ENCODE assay signal across 12 cellular contexts in genomic region chr7:23347007-23347681, GRCh38. TPM values are rescaled to one million over a fixed set of nuclear protein-coding genes. Genes with fewer than 3 reads are reported as not detected.
DNase-seq lines count a peak whose midpoint lies in the region; ATAC-seq, FAIRE-seq and TF ChIP-seq lines count a peak whose summit lies in the region.
"Had no signal": no experiment of that assay in that cellular context is flagged by ENCODE, and none has a peak within 500 bp of the region (broad histone marks: within the 10 kb centered on the region; RNA-seq: fewer than 3 reads in every experiment).

No MANE protein-coding gene starts in this region.

- H3K9me2 ChIP-seq in hepatocyte (replicated peaks; ENCODE audit: insufficient read depth) = no peaks in the 10 kb centered on the region

- DNase-seq in A549 (ENCODE audit: low read depth in 1 of 2, low spot score in 1 of 2) = no peak
- peak; percentile 77 for DNase-seq in H4 (ENCODE audit: low spot score)
- DNase-seq in activated CD8-positive, alpha-beta T cell treated with anti-CD3 and anti-CD28 coated beads, Interleukin-2, amount 10 ng/mL, durations not matched to agents 7 days and 5 days = no peak
- no peak for DNase-seq in hepatocyte (ENCODE audit: low spot score)
- DNase-seq in amygdala (lab: John Stamatoyannopoulos, UW) = no peak
- DNase-seq: activated CD4-positive, alpha-beta T cell treated with anti-CD3 and anti-CD28 coated beads, Interleukin-2, amount 50 U/mL, for 4 hours; COR-L47 had no signal

- peaks cover 29% of the 10 kb centered on the region for H3K4me1 Mint-ChIP-seq in activated CD8-positive, alpha-beta T cell treated with anti-CD3 and anti-CD28 coated beads, Interleukin-2, amount 10 ng/mL, durations not matched to agents 7 days and 5 days (ENCODE audit: low read depth)

- peak overlapping the region; percentile 71 for H3K27ac Mint-ChIP-seq in activated CD8-positive, alpha-beta T cell treated with anti-CD3 and anti-CD28 coated beads, Interleukin-2, amount 10 ng/mL, durations not matched to agents 7 days and 5 days

- H3K27me3 Mint-ChIP-seq in activated CD8-positive, alpha-beta T cell treated with anti-CD3 and anti-CD28 coated beads, Interleukin-2, amount 10 ng/mL, durations not matched to agents 7 days and 5 days (ENCODE audit: low read depth) = peaks cover 9% of the 10 kb centered on the region

- TF ChIP-seq CTCF in A549 (IDR thresholded peaks at IDR 0.05) (no peak), hepatocyte (IDR thresholded peaks at IDR 0.05; ENCODE audit: poor library complexity) (no peak)

- TF ChIP-seq POLR2A in A549 (IDR thresholded peaks at IDR 0.05; ENCODE audit: low read length) = no peak

- no peak for FAIRE-seq in A549 (lab: Jason Lieb, UNC)
- FAIRE-seq: H1, islet of Langerhans had no signal

- peaks cover 2% of the 10 kb centered on the region for H3K36me3 Mint-ChIP-seq in activated CD8-positive, alpha-beta T cell treated with anti-CD3 and anti-CD28 coated beads, Interleukin-2, amount 10 ng/mL, durations not matched to agents 7 days and 5 days (ENCODE audit: low read depth)

- peak overlapping the region; percentile 48 for H3K4me3 Mint-ChIP-seq in activated CD8-positive, alpha-beta T cell treated with anti-CD3 and anti-CD28 coated beads, Interleukin-2, amount 10 ng/mL, durations not matched to agents 7 days and 5 days

- CTCF ChIA-PET in A549 (lab: Yijun Ruan, JAX) = interaction anchor here (0.7 to 2.6 kb wide), 6 partner anchors 10 to 83 kb away, joined by 3 to 11 read pairs (median 6); no protein-coding TSS in a partner anchor
- CTCF ChIA-PET in activated CD8-positive, alpha-beta T cell treated with anti-CD3 and anti-CD28 coated beads, Interleukin-2, amount 10 ng/mL, durations not matched to agents 7 days and 5 days (lab: Charles Lee) = interaction anchor here (0.8 to 9.5 kb wide), 8 partner anchors 11 to 193 kb away, joined by 3 to 56 read pairs (median 4); no protein-coding TSS in a partner anchor

- no peaks in the 10 kb centered on the region for H3K36me3 ChIP-seq in hepatocyte (replicated peaks; ENCODE audit: insufficient read depth, low read depth)

- H3K27me3 ChIP-seq in hepatocyte = no peaks in the 10 kb centered on the region

- H3K4me1 ChIP-seq in A549 (peaks cover 40% of the 10 kb centered on the region), hepatocyte (ENCODE audit: insufficient read depth) (peaks cover 7% of the 10 kb centered on the region)

- TF ChIP-seq EP300 in A549 (IDR thresholded peaks at IDR 0.05) = no peak

- H3K4me2 ChIP-seq in A549 = peak overlapping the region; percentile 66
- H3K4me2 ChIP-seq in hepatocyte = no peak overlapping the region

- ATAC-seq in A549 = peak in 1 of 2 experiments; percentile 21; a peak in 3 of 6 replicates
- no peak for ATAC-seq in activated CD8-positive, alpha-beta T cell treated with anti-CD3 and anti-CD28 coated beads, Interleukin-2, amount 10 ng/mL, durations not matched to agents 7 days and 5 days
- ATAC-seq in HG02678 (IDR thresholded peaks at IDR 0.05; ENCODE audit: unreplicated experiment) = no peak
- ATAC-seq in HG03280 (IDR thresholded peaks at IDR 0.05; ENCODE audit: unreplicated experiment) = no peak
- ATAC-seq in HG02852 (IDR thresholded peaks at IDR 0.05; ENCODE audit: unreplicated experiment) = no peak

- POLR2A ChIA-PET in A549 (lab: Yijun Ruan, JAX) = interaction anchor here (0.7 to 1.1 kb wide), 3 partner anchors 10 to 116 kb away, joined by 3 to 4 read pairs (median 3); no protein-coding TSS in a partner anchor
- POLR2A ChIA-PET in activated CD8-positive, alpha-beta T cell treated with anti-CD3 and anti-CD28 coated beads, Interleukin-2, amount 10 ng/mL, durations not matched to agents 7 days and 5 days (lab: Charles Lee) = interaction anchor here (0.6 to 3.0 kb wide), 3 partner anchors 48 to 1683 kb away, joined by 3 to 16 read pairs (median 4); partner anchors contain the start of gene MALSU1

- H3K9me3 ChIP-seq in A549 = no peaks in the 10 kb centered on the region
- H3K9me3 ChIP-seq in hepatocyte (ENCODE audit: low read depth) = no peaks in the 10 kb centered on the region

- H3K79me2 ChIP-seq in hepatocyte = peaks cover 2% of the 10 kb centered on the region

- H3K9me3 Mint-ChIP-seq in activated CD8-positive, alpha-beta T cell treated with anti-CD3 and anti-CD28 coated beads, Interleukin-2, amount 10 ng/mL, durations not matched to agents 7 days and 5 days (ENCODE audit: insufficient read depth) = no peaks in the 10 kb centered on the region

- WGBS in A549 (ENCODE audit: missing lambda C conversion rate) = 92% methylated on average over 9 of the region's 9 CpGs
- 97% methylated on average over 9 of the region's 9 CpGs for WGBS in hepatocyte (ENCODE audit: low lambda C conversion rate, missing lambda C conversion rate)

- H3K27ac ChIP-seq in A549 (peak overlapping the region; percentile 31 to 73; a peak in 5 of 6 replicates), hepatocyte (peak overlapping the region; percentile 11)

- TF ChIP-seq RAD21 in A549 (conservative IDR thresholded peaks at IDR 0.05 in 1 of 2, IDR thresholded peaks at IDR 0.05 in 1 of 2) = no peak

- H3K4me3 ChIP-seq in A549 (0 out of 3 replicates have a peak overlapping the region, but pooled peaks have one; percentile 5), hepatocyte (no peak overlapping the region)

- H2AFZ ChIP-seq in hepatocyte = no peak overlapping the region

- no peaks in the 10 kb centered on the region for H4K20me1 ChIP-seq in hepatocyte (ENCODE audit: insufficient read depth, poor library complexity, severe bottlenecking)

TF ChIP-seq in A549, 52 proteins besides CTCF, POLR2A, EP300 and RAD21:
- no peak for TF ChIP-seq ZSCAN20 (CRISPR knock-in tag; IDR thresholded peaks at IDR 0.05)
- no peak for TF ChIP-seq ZNF302 (CRISPR knock-in tag; IDR thresholded peaks at IDR 0.05)
- TF ChIP-seq ESRRA (IDR thresholded peaks at IDR 0.05; ENCODE audit: borderline replicate concordance, low read length) = no peak
- TF ChIP-seq CHD4 (IDR thresholded peaks at IDR 0.05; ENCODE audit: borderline replicate concordance) = no peak
- no peak for TF ChIP-seq TFCP2L1 (CRISPR knock-in tag; IDR thresholded peaks at IDR 0.05)
- no peak for TF ChIP-seq RNF2 (IDR thresholded peaks at IDR 0.05; ENCODE audit: borderline replicate concordance, low read depth)
- no peak for TF ChIP-seq HOXA7 (CRISPR knock-in tag; IDR thresholded peaks at IDR 0.05)
- TF ChIP-seq ZC3H11A (IDR thresholded peaks at IDR 0.05) = no peak

RNA-seq across cellular contexts. Expression of gene MALSU1, which starts 48.0 kb away (rescaled TPM):
- polyA plus RNA-seq in A549 (2011; rRNA removed) (93.6 and 122 TPM in 2 replicates), A549 (2017; fragmentation: RNase III; extraction: RNeasy Plus Mini Kit Qiagen cat#74134 plus additional on column Dnase treatment) (91.9 to 102 TPM (median 101 TPM) in 3 replicates), hepatocyte (77.2 and 92.6 TPM in 2 replicates)
- polyA plus RNA-seq in A549 (2012; cell fraction: cytosol; rRNA removed) = 105 and 112 TPM in 2 replicates
- 43.8 and 57.6 TPM in 2 replicates for polyA plus RNA-seq in A549 (2012; cell fraction: nucleus; rRNA removed)
- 19.5 and 22.5 TPM in 2 replicates for polyA minus RNA-seq in A549 (2011; rRNA and poly(A)+ RNA removed)
- 158 and 178 TPM in 2 replicates for total RNA-seq in H4 (2014; rRNA removed; shearing (Covaris generic))
- total RNA-seq in activated CD8-positive, alpha-beta T cell treated with anti-CD3 and anti-CD28 coated beads, Interleukin-2, amount 10 ng/mL, durations not matched to agents 7 days and 5 days = 10 to 100 TPM; 53.3 to 55.0 TPM
- total RNA-seq in hepatocyte = 43.7 and 61.8 TPM in 2 replicates
